32 cellular contexts compared by ENCODE assay signal in genomic region chr13:20684535-20684934, GRCh38. TPM values are rescaled to one million over a fixed set of nuclear protein-coding genes. Genes with fewer than 3 reads are reported as not detected.
A peak's percentile ranks its signal among the peaks of the same experiment; 100 is the strongest.
DNase-seq lines count a peak whose midpoint lies in the region; ATAC-seq and TF ChIP-seq lines count a peak whose summit lies in the region.
"Had no signal": no experiment of that assay in that cellular context is flagged by ENCODE, and none has a peak within 500 bp of the region (broad histone marks: within the 10 kb centered on the region; RNA-seq: fewer than 3 reads in every experiment).

No MANE protein-coding gene starts in this region.

- dilution Hi-C loops in mammary epithelial cell (cut with HindIII; ENCODE audit: low sequenced_read_pairs), result no loop called here

- H3K4me1 ChIP-seq in mammary epithelial cell (ENCODE audit: insufficient read depth, low read length), result no peaks in the 10 kb centered on the region
- no peaks in the 10 kb centered on the region for H3K4me1 ChIP-seq in upper lobe of right lung
- H3K4me1 ChIP-seq: ascending aorta, upper lobe of left lung had no signal

- H4K20me1 ChIP-seq in mammary epithelial cell (ENCODE audit: insufficient read depth, low read length), result no peaks in the 10 kb centered on the region

- H3K4me1 Mint-ChIP-seq in MCF 10A (ENCODE audit: insufficient read depth, unreplicated experiment), result no peaks in the 10 kb centered on the region
- H3K4me1 Mint-ChIP-seq: activated naive CD4-positive, alpha-beta T cell treated with anti-CD3 and anti-CD28 coated beads, Interleukin-2, amount 50 U/mL, for 24 hours; activated T-helper 17 cell treated with anti-CD3 and anti-CD28 coated beads, Interleukin-2, amount 50 U/mL, for 72 hours; CD8-positive, alpha-beta memory T cell had no signal

- no peak overlapping the region for H3K4me3 Mint-ChIP-seq in MCF 10A (ENCODE audit: unreplicated experiment)
- H3K4me3 Mint-ChIP-seq: activated naive CD4-positive, alpha-beta T cell treated with anti-CD3 and anti-CD28 coated beads, Interleukin-2, amount 50 U/mL, for 24 hours; activated T-helper 17 cell treated with anti-CD3 and anti-CD28 coated beads, Interleukin-2, amount 50 U/mL, for 72 hours; CD8-positive, alpha-beta memory T cell had no signal

- 76% methylated on average over 15 of the region's 18 CpGs for WGBS in mammary epithelial cell (ENCODE audit: low coverage, missing lambda C conversion rate)

- no peaks in the 10 kb centered on the region for H3K27me3 Mint-ChIP-seq in MCF 10A (ENCODE audit: insufficient read depth, unreplicated experiment)
- H3K27me3 Mint-ChIP-seq: activated naive CD4-positive, alpha-beta T cell treated with anti-CD3 and anti-CD28 coated beads, Interleukin-2, amount 50 U/mL, for 24 hours; activated T-helper 17 cell treated with anti-CD3 and anti-CD28 coated beads, Interleukin-2, amount 50 U/mL, for 72 hours; CD8-positive, alpha-beta memory T cell had no signal

- H3K36me3 ChIP-seq in mammary epithelial cell (ENCODE audit: insufficient read depth, low read length) (no peaks in the 10 kb centered on the region), brain microvascular endothelial cell (replicated peaks) (no peaks in the 10 kb centered on the region), upper lobe of right lung (no peaks in the 10 kb centered on the region)
- H3K36me3 ChIP-seq: ascending aorta had no signal

- no peaks in the 10 kb centered on the region for H3K27me3 ChIP-seq in mammary epithelial cell (ENCODE audit: insufficient read depth, low read length)
- no peaks in the 10 kb centered on the region for H3K27me3 ChIP-seq in brain microvascular endothelial cell (replicated peaks)
- no peaks in the 10 kb centered on the region for H3K27me3 ChIP-seq in upper lobe of right lung
- H3K27me3 ChIP-seq: ascending aorta, upper lobe of left lung had no signal

- in situ Hi-C loops in mammary epithelial cell (cut with MboI; ENCODE audit: low sequenced_read_pairs in 2 of 2), result no loop called here
- in situ Hi-C loops in brain microvascular endothelial cell (cut with HindIII; ENCODE audit: low pct_ligation_motif_present, low sequenced_read_pairs), result no loop called here

- POLR2A ChIA-PET in MCF 10A (lab: Yijun Ruan, JAX), result interaction anchor here (0.7 kb wide), 1 partner anchor 26 kb away, joined by 3 read pairs; no protein-coding TSS in a partner anchor

- no TSS peak for BruUV-seq in MCF 10A (replicated peaks; lab: Mats Ljungman, UMichigan)
- BruUV-seq in mammary epithelial cell (replicated peaks; lab: Mats Ljungman, UMichigan), result no TSS peak

- DNase-seq in MCF 10A (ENCODE audit: unreplicated experiment) (peak; percentile 60), mammary epithelial cell (no peak), brain microvascular endothelial cell (no peak), iris pigment epithelial cell (ENCODE audit: low read depth) (peak; percentile 65), upper lobe of right lung (no peak), inferior parietal cortex (ENCODE audit: extremely low spot score) (no peak), amniotic stem cell (lab: John Stamatoyannopoulos, UW) (no peak)
- DNase-seq: 8988T; activated CD4-positive, alpha-beta T cell treated with anti-CD3 and anti-CD28 coated beads, Interleukin-2, amount 50 U/mL, for 4 hours; activated CD4-positive, CD25-positive, alpha-beta regulatory T cell; activated CD8-positive, alpha-beta memory T cell treated with anti-CD3 and anti-CD28 coated beads, Interleukin-2, amount 50 U/mL, for 4 hours; CD8-positive, alpha-beta memory T cell; DMS53; effector CD4-positive, alpha-beta T cell; GF-D8; H7; mesenchymal stem cell; NCI-H1092 treated with DMSO at 0.1 percent for 48 hours; NCI-H187 treated with DMSO at 0.1 percent for 48 hours; NCI-H748 treated with DMSO at 0.1 percent for 48 hours; occipital lobe; OCI-M1; stimulated activated CD4-positive, alpha-beta T cell treated with anti-CD3 and anti-CD28 coated beads, Interleukin-2, amount 100 ng/mL, for 24 hours; T-helper 9 cell had no signal

- CTCF ChIA-PET in MCF 10A (lab: Yijun Ruan, JAX) (interaction anchor here (1.3 kb wide), 1 partner anchor 190 kb away, joined by 5 read pairs; no protein-coding TSS in a partner anchor), mammary epithelial cell (lab: Charles Lee; ENCODE audit: low non-redundant PET) (no interaction called here)

- intact Hi-C loops in MCF 10A (cut with micrococcal nuclease) (no loop called here), mammary epithelial cell (cut with micrococcal nuclease) (no loop called here), upper lobe of right lung (cut with DNase I) (no loop called here)

- no peak for TF ChIP-seq CTCF in MCF 10A (IDR thresholded peaks at IDR 0.05; ENCODE audit: unreplicated experiment)
- TF ChIP-seq CTCF in mammary epithelial cell (conservative IDR thresholded peaks at IDR 0.05 in 1 of 2, IDR thresholded peaks at IDR 0.05 in 1 of 2; ENCODE audit: extremely low read depth in 1 of 2, insufficient read depth in 1 of 2, low read depth in 1 of 2, low read length in 2 of 2), result no peak
- peak; percentile 3 for TF ChIP-seq CTCF in brain microvascular endothelial cell (IDR thresholded peaks at IDR 0.05; ENCODE audit: low read depth, low read length, missing control alignments)
- no peak for TF ChIP-seq CTCF in upper lobe of right lung (IDR thresholded peaks at IDR 0.05)

- H3K9me3 ChIP-seq in mammary epithelial cell (replicated peaks; ENCODE audit: insufficient read depth, low read length) (no peaks in the 10 kb centered on the region), upper lobe of right lung (no peaks in the 10 kb centered on the region)
- H3K9me3 ChIP-seq: ascending aorta, upper lobe of left lung had no signal

- H3K4me2 ChIP-seq in mammary epithelial cell (ENCODE audit: insufficient read depth, low read depth, low read length), result no peak overlapping the region
- H3K4me2 ChIP-seq: KMS-11 had no signal

- H3K36me3 Mint-ChIP-seq in MCF 10A (ENCODE audit: insufficient read depth, unreplicated experiment), result no peaks in the 10 kb centered on the region

- H3K27ac ChIP-seq in mammary epithelial cell (ENCODE audit: insufficient read depth, low read depth, low read length) (no peak overlapping the region), brain microvascular endothelial cell (no peak overlapping the region), upper lobe of right lung (no peak overlapping the region)
- H3K27ac ChIP-seq: ascending aorta, KMS-11, skin epidermis, upper lobe of left lung had no signal

- no peak overlapping the region for H3K9ac ChIP-seq in mammary epithelial cell (ENCODE audit: insufficient read depth, low read length)
- H3K9ac ChIP-seq: KMS-11 had no signal

- no peaks in the 10 kb centered on the region for H3K79me2 ChIP-seq in mammary epithelial cell (ENCODE audit: insufficient read depth, low read length)

- no peaks in the 10 kb centered on the region for H3K9me3 Mint-ChIP-seq in MCF 10A (ENCODE audit: unreplicated experiment)
- H3K9me3 Mint-ChIP-seq: activated naive CD4-positive, alpha-beta T cell treated with anti-CD3 and anti-CD28 coated beads, Interleukin-2, amount 50 U/mL, for 24 hours; activated T-helper 17 cell treated with anti-CD3 and anti-CD28 coated beads, Interleukin-2, amount 50 U/mL, for 72 hours; CD8-positive, alpha-beta memory T cell had no signal

- no peak overlapping the region for H2AFZ ChIP-seq in mammary epithelial cell (ENCODE audit: low read depth, low read length)

- ATAC-seq in upper lobe of right lung (peak; percentile 75), HG03139 (IDR thresholded peaks at IDR 0.05; ENCODE audit: unreplicated experiment) (no peak)
- ATAC-seq: activated T-helper 17 cell treated with anti-CD3 and anti-CD28 coated beads, Interleukin-2, amount 50 U/mL, for 72 hours; Right ventricle myocardium inferior had no signal

- H3K4me3 ChIP-seq in mammary epithelial cell (replicated peaks in 1 of 3; ENCODE audit: insufficient read depth in 1 of 3, low read depth in 2 of 3, low read length in 3 of 3), result no peak overlapping the region
- no peak overlapping the region for H3K4me3 ChIP-seq in brain microvascular endothelial cell (ENCODE audit: low read depth, low read length)
- H3K4me3 ChIP-seq in upper lobe of right lung, result no peak overlapping the region
- H3K4me3 ChIP-seq: ascending aorta, skin epidermis, upper lobe of left lung had no signal

- H3K27ac Mint-ChIP-seq in MCF 10A (ENCODE audit: low read depth, unreplicated experiment), result no peak overlapping the region
- H3K27ac Mint-ChIP-seq: activated naive CD4-positive, alpha-beta T cell treated with anti-CD3 and anti-CD28 coated beads, Interleukin-2, amount 50 U/mL, for 24 hours; activated T-helper 17 cell treated with anti-CD3 and anti-CD28 coated beads, Interleukin-2, amount 50 U/mL, for 72 hours; CD8-positive, alpha-beta memory T cell had no signal

RNA-seq across cellular contexts. Expression of gene IL17D, which starts 19.0 kb away (rescaled TPM):
- total RNA-seq in MCF 10A (2022), result 0.44 and 0.54 TPM in 2 replicates
- under 1 TPM; 0.31 to 0.67 TPM for total RNA-seq in mammary epithelial cell
- 0.19 TPM for polyA plus RNA-seq in mammary epithelial cell
- polyA minus RNA-seq in mammary epithelial cell, result not detected
- total RNA-seq in upper lobe of right lung, result 3.8 TPM
- total RNA-seq: ascending aorta, H7 had no signal

Comparison
In these comparisons a context has a peak if more than half of its experiments do, and no peak if none do; other contexts are left out.
1. DNase-seq: peak in MCF 10A (single experiment) and iris pigment epithelial cell (single experiment); none in mammary epithelial cell (single experiment), brain microvascular endothelial cell (single experiment), upper lobe of right lung (single experiment), inferior parietal cortex (single experiment) and amniotic stem cell (single experiment).